In the genomic region with DNA sequence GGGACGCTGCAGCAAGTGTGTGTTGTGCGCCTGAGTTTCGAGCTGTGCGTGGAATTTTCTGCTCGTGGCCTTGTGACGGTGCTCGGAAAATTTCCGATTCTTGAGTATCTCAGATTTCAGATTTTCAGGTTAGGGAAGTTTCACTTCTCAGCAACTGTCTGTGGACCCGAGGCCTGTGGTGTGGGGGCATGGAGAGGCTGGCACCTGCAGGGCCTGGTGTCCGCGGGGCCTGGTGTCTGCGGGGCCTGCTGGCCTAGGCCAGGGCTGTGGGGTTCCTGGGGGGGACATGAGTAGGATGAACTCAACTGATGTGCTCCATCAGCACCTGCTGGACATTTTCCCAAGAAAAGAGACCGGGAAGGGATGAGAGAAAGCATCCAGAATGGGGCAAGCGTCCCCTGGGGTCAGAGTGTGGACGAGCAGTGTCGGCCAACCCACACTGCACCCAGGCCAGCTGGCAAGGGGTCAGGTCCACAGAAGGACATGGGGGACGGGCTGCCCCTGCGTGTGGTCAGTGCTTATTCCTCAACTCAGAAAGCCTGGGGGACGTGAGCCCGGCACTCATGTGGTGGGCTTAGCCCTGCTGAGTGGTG, we compare ENCODE assay signal across 13 cellular contexts. TPM values are rescaled to one million over a fixed set of nuclear protein-coding genes. Genes with fewer than 3 reads are reported as not detected.
"Had no signal": no experiment of that assay in that cellular context is flagged by ENCODE, and none has a peak within 500 bp of the region (broad histone marks: within the 10 kb centered on the region; RNA-seq: fewer than 3 reads in every experiment).

No MANE protein-coding gene starts in this region.

- H3K9me3 ChIP-seq: breast epithelium, spleen had no signal

- DNase-seq: activated CD4-positive, alpha-beta memory T cell treated with anti-CD3 and anti-CD28 coated beads for 36 hours; activated naive CD4-positive, alpha-beta T cell; activated T-cell treated with anti-CD3 and anti-CD28 coated beads, Interleukin-2, amount 50 U/mL, for 48 hours; foreskin melanocyte; head of caudate nucleus; right cardiac atrium; stimulated activated CD4-positive, alpha-beta T cell treated with anti-CD3 and anti-CD28 coated beads, Interleukin-1b, Interleukin-23, amount 100 ng/mL, for 48 hours; stimulated activated naive CD4-positive, alpha-beta T cell had no signal

- ATAC-seq: activated CD4-positive, CD25-positive, alpha-beta regulatory T cell treated with anti-CD3 and anti-CD28 coated beads, Interleukin-2, amount 50 U/mL, for 24 hours had no signal

- H3K27ac ChIP-seq: breast epithelium, dorsolateral prefrontal cortex, spleen had no signal

- H3K36me3 ChIP-seq: breast epithelium, spleen had no signal

- H3K4me1 ChIP-seq: breast epithelium, spleen had no signal

- H3K4me3 ChIP-seq: breast epithelium, dorsolateral prefrontal cortex, spleen had no signal

RNA-seq across cellular contexts. Expression of a gene that starts 31.3 kb away (rescaled TPM):
- total RNA-seq: activated CD4-positive, alpha-beta memory T cell treated with anti-CD3 and anti-CD28 coated beads for 36 hours; breast epithelium; chondrocyte; right cardiac atrium; spleen had no signal
- polyA plus RNA-seq: right cardiac atrium, spleen had no signal
